Comparison of ENCODE assay signal across 7 cellular contexts in the genomic region with DNA sequence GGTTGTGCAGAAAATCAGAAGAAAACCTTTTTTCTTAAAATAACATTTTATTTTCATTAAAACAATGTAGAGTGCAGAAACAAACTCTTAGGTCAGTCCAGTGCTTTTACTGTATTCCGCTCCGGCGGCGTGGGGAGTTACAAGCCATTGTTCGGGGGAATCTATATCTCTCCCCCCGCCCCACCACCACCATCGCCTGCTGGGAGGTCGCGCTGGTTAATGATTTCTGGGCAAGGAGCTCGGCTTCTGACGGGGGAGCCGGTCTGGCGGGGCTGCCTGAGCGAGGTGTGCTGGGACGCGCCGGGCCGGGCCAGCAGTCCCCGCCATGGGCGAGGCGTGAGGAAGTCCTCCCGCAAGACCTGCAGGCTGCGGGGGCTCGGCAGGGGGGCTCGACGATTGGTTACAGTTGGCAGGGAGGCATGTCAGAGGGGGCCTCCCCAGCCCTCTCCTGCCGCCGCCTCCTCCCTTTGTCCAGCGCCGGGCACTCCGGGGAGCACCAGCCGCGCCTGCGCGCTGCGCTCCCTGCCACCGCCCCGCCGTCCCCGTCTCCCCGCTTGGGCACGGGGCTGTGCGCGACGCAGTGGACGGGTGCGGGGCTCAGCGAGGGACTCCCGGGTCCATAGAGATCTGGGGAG. TPM values are rescaled to one million over a fixed set of nuclear protein-coding genes. Genes with fewer than 3 reads are reported as not detected.
DNase-seq lines count a peak whose midpoint lies in the region; TF ChIP-seq lines count a peak whose summit lies in the region.

No MANE protein-coding gene starts in this region.

- peak overlapping the region; percentile 57 for H3K4me3 ChIP-seq in GM12864 (ENCODE audit: low read depth, low read length)
- peak overlapping the region; percentile 77 for H3K4me3 ChIP-seq in HUES6 (ENCODE audit: low read depth, low read length)
- peak overlapping the region; percentile 84 to 88 for H3K4me3 ChIP-seq in right atrium auricular region

- H3K9ac ChIP-seq in HUES6 (ENCODE audit: low read length) = peak overlapping the region; percentile 95

- peak overlapping the region; percentile 96 for H3K27ac ChIP-seq in HUES6 (ENCODE audit: low read depth, low read length)
- peak overlapping the region; percentile 99 to 100 for H3K27ac ChIP-seq in right atrium auricular region

- peaks cover 46% of the 10 kb centered on the region for H3K4me1 ChIP-seq in HUES6 (ENCODE audit: control insufficient read depth, insufficient read depth, low read length)
- H3K4me1 ChIP-seq in right atrium auricular region = peaks cover 0 to 45% of the 10 kb centered on the region in 2 donors

- in situ Hi-C loops in SK-MEL-5 (cut with HindIII; ENCODE audit: low pct_unique_long_range_greater_than_20kb, low sequenced_read_pairs) = no loop called here

- DNase-seq in GM12864 (ENCODE audit: low read depth) (no peak), SK-MEL-5 (ENCODE audit: low read depth, low spot score) (peak; percentile 61), anterior cingulate cortex (lab: John Stamatoyannopoulos, UW) (peak in 48 of 58 donors; percentile 26 to 86 (median 64)), right atrium auricular region (ENCODE audit: low spot score) (no peak), pons (ENCODE audit: low spot score) (peak; percentile 46), superior temporal gyrus (ENCODE audit: extremely low spot score) (no peak)

- H3K27me3 ChIP-seq in HUES6 (ENCODE audit: control insufficient read depth, insufficient read depth, low read length) = peaks cover 68% of the 10 kb centered on the region
- H3K27me3 ChIP-seq in right atrium auricular region = no peaks in the 10 kb centered on the region

- H3K36me3 ChIP-seq in HUES6 (ENCODE audit: control insufficient read depth, insufficient read depth, low read length) (peaks cover 26% of the 10 kb centered on the region), right atrium auricular region (peaks cover 13% of the 10 kb centered on the region)

- no peaks in the 10 kb centered on the region for H3K9me3 ChIP-seq in HUES6 (ENCODE audit: control insufficient read depth, insufficient read depth, low read depth, low read length)
- H3K9me3 ChIP-seq in right atrium auricular region = no peaks in the 10 kb centered on the region

- TF ChIP-seq CTCF in GM12864 (IDR thresholded peaks at IDR 0.05; ENCODE audit: low read depth, low read length, missing control alignments) (no peak), right atrium auricular region (IDR thresholded peaks at IDR 0.05) (no peak)

RNA-seq across cellular contexts. Expression of a gene that starts 1.0 kb away (rescaled TPM):
- total RNA-seq in SK-MEL-5 (2014; rRNA removed; shearing (Covaris generic)) = 222 and 229 TPM in 2 replicates
- 176 and 208 TPM in 2 replicates for polyA plus RNA-seq in SK-MEL-5 (2015; cell fraction: cytosol; rRNA removed)
- 369 and 370 TPM in 2 replicates for polyA plus RNA-seq in SK-MEL-5 (2015; cell fraction: nucleus; rRNA removed)
- total RNA-seq in right atrium auricular region = 10 to 100 TPM; 25.7 to 54.1 TPM

Comparison
In these comparisons a context has a peak if more than half of its experiments do, and no peak if none do; other contexts are left out.
1. DNase-seq: peak in SK-MEL-5 (single experiment), anterior cingulate cortex (48 of 58) and pons (single experiment); none in GM12864 (single experiment), right atrium auricular region (single experiment) and superior temporal gyrus (single experiment).
2. Peak in every context shown above with its lines, with median percentiles within 50 percentile points of each other: H3K4me3 ChIP-seq.